ENCODE assay signal across 22 cellular contexts in genomic region chr9:36437790-36438189, GRCh38. TPM values are rescaled to one million over a fixed set of nuclear protein-coding genes. Genes with fewer than 3 reads are reported as not detected.
DNase-seq lines count a peak whose midpoint lies in the region; ATAC-seq and TF ChIP-seq lines count a peak whose summit lies in the region.
"Had no signal": no experiment of that assay in that cellular context is flagged by ENCODE, and none has a peak within 500 bp of the region (broad histone marks: within the 10 kb centered on the region; RNA-seq: fewer than 3 reads in every experiment).

No MANE protein-coding gene starts in this region.

- DNase-seq in cardiac muscle cell (ENCODE audit: low read depth in 1 of 2, low spot score in 1 of 2) (no peak), heart left ventricle (no peak), memory B cell (ENCODE audit: low spot score in 2 of 2) (no peak), breast epithelium (ENCODE audit: low spot score in 2 of 2) (no peak), Ammon's horn (ENCODE audit: low spot score) (no peak), AG20443 (ENCODE audit: low spot score) (no peak)
- no peak for DNase-seq in effector memory CD8-positive, alpha-beta T cell
- DNase-seq: Calu3, DMS153, DND-41, Kasumi-1, NCI-H1417, NCI-H187, NCI-H2081 treated with DMSO at 0.1 percent for 48 hours, NCI-H2171, NCI-H226, NCI-H510A, NCI-H69, Right ventricle myocardium superior, RPMI8226 had no signal

- H3K27me3 Mint-ChIP-seq in effector memory CD8-positive, alpha-beta T cell, result no peaks in the 10 kb centered on the region
- H3K27me3 Mint-ChIP-seq in memory B cell, result no peaks in the 10 kb centered on the region

- ATAC-seq in heart left ventricle, result no peak
- ATAC-seq in effector memory CD8-positive, alpha-beta T cell (replicated peaks), result no peak
- ATAC-seq in memory B cell (ENCODE audit: low read depth), result no peak
- ATAC-seq: K562 had no signal

- intact Hi-C loops in heart left ventricle (cut with DNase I), result no loop called here
- intact Hi-C loops in breast epithelium (cut with DNase I; ENCODE audit: low total_unique reads), result no loop called here

- H3K36me3 ChIP-seq in cardiac muscle cell, result no peaks in the 10 kb centered on the region
- no peaks in the 10 kb centered on the region for H3K36me3 ChIP-seq in heart left ventricle
- no peaks in the 10 kb centered on the region for H3K36me3 ChIP-seq in breast epithelium

- H3K4me1 Mint-ChIP-seq in effector memory CD8-positive, alpha-beta T cell (ENCODE audit: low read depth in 2 of 2), result peaks cover 25 to 40% of the 10 kb centered on the region in 2 donors
- peaks cover 10% of the 10 kb centered on the region for H3K4me1 Mint-ChIP-seq in memory B cell

- 83 to 96% (median 94%) methylated on average over 3 of the region's 3 CpGs for WGBS in heart left ventricle, 4 donors

- H3K4me3 Mint-ChIP-seq in effector memory CD8-positive, alpha-beta T cell, result no peak overlapping the region
- no peak overlapping the region for H3K4me3 Mint-ChIP-seq in memory B cell

- H3K36me3 Mint-ChIP-seq in effector memory CD8-positive, alpha-beta T cell (ENCODE audit: insufficient read depth), result peaks cover 4% of the 10 kb centered on the region
- no peaks in the 10 kb centered on the region for H3K36me3 Mint-ChIP-seq in memory B cell

- TF ChIP-seq CTCF in cardiac muscle cell (IDR thresholded peaks at IDR 0.05; ENCODE audit: low read depth, low read length) (no peak), heart left ventricle (IDR thresholded peaks at IDR 0.05) (no peak), breast epithelium (IDR thresholded peaks at IDR 0.05) (no peak)

- H3K27ac Mint-ChIP-seq in effector memory CD8-positive, alpha-beta T cell, result peak overlapping the region; percentile 41 to 47
- peak overlapping the region; percentile 31 for H3K27ac Mint-ChIP-seq in memory B cell

- no peak overlapping the region for H3K4me3 ChIP-seq in cardiac muscle cell
- H3K4me3 ChIP-seq in heart left ventricle, result no peak overlapping the region
- H3K4me3 ChIP-seq in breast epithelium, result no peak overlapping the region
- H3K4me3 ChIP-seq: K562 had no signal

- H3K27ac ChIP-seq in cardiac muscle cell (peak overlapping the region; percentile 59), heart left ventricle (no peak overlapping the region), breast epithelium (no peak overlapping the region)
- H3K27ac ChIP-seq: 22Rv1 had no signal

- H3K27me3 ChIP-seq in cardiac muscle cell (no peaks in the 10 kb centered on the region), heart left ventricle (no peaks in the 10 kb centered on the region), breast epithelium (no peaks in the 10 kb centered on the region)

- H3K9me3 ChIP-seq in cardiac muscle cell (ENCODE audit: low read depth) (no peaks in the 10 kb centered on the region), heart left ventricle (no peaks in the 10 kb centered on the region), breast epithelium (no peaks in the 10 kb centered on the region)

- no peaks in the 10 kb centered on the region for H3K9me3 Mint-ChIP-seq in effector memory CD8-positive, alpha-beta T cell
- H3K9me3 Mint-ChIP-seq in memory B cell, result no peaks in the 10 kb centered on the region

- peaks cover 17% of the 10 kb centered on the region for H3K4me1 ChIP-seq in cardiac muscle cell (ENCODE audit: low read depth)
- H3K4me1 ChIP-seq in heart left ventricle, result peaks cover 0 to 39% (median 15%) of the 10 kb centered on the region in 12 donors
- H3K4me1 ChIP-seq in breast epithelium, result no peaks in the 10 kb centered on the region

- TF ChIP-seq POLR2A in heart left ventricle (IDR thresholded peaks at IDR 0.05) (no peak), breast epithelium (IDR thresholded peaks at IDR 0.05) (no peak)

RNA-seq across cellular contexts. Expression of gene RNF38, which starts 37.7 kb away (rescaled TPM):
- total RNA-seq in cardiac muscle cell (18.6 and 26.3 TPM in 2 replicates), heart left ventricle (10 to 100 TPM; 21.7 to 49.0 (median 33.9) TPM), breast epithelium (10 to 100 TPM; 30.8 to 45.8 (median 36.0) TPM)
- polyA plus RNA-seq in cardiac muscle cell (20.1 and 34.5 TPM in 2 replicates), heart left ventricle (10 to 100 TPM in 1 of 2 donors, 1 to 10 TPM in 1; 6.0 to 16.7 TPM)
